ENCODE assay signal across 18 cellular contexts in the genomic region with DNA sequence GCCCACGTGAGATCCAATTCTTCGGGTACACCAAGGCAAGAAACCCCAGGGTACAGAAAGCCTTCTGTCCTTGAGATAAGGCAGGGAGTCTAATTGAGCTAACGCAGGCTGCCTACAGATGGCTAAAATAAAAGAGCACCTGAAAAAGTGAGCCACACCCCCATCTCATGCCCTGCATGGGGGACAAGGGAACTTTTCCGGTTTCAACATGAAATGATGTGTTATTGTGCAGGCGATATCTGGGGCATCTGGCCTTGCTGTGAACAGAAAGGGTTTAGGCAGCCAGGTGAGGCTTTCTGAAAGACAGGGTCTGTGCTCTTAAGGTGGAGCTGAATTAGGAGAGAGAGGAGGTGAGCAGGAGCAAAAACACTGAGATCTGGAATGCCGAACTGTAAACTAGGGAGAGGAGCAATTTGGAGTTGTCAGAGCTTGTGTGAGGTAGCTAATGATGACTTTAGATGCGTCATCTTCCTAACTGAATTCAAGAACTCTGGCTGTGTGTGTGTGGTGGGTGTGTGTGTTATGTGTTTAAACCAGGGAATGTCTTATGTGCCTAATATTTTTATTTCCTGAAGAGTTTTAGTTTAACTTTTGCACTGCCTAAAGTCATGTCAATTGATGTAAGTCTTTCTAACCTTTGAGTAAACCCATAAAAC. TPM values are rescaled to one million over a fixed set of nuclear protein-coding genes. Genes with fewer than 3 reads are reported as not detected.
DNase-seq lines count a peak whose midpoint lies in the region; ATAC-seq, FAIRE-seq and TF ChIP-seq lines count a peak whose summit lies in the region.
"Had no signal": no experiment of that assay in that cellular context is flagged by ENCODE, and none has a peak within 500 bp of the region (broad histone marks: within the 10 kb centered on the region; RNA-seq: fewer than 3 reads in every experiment).

No MANE protein-coding gene starts in this region.

- H3K27me3 ChIP-seq in CD8-positive, alpha-beta T cell (ENCODE audit: insufficient read depth, low read length) = no peaks in the 10 kb centered on the region
- H3K27me3 ChIP-seq in keratinocyte (ENCODE audit: control insufficient read depth, extremely low read depth, insufficient read depth, low read length) (no peaks in the 10 kb centered on the region), upper lobe of left lung (no peaks in the 10 kb centered on the region)
- H3K27me3 ChIP-seq: BLaER1 treated with 17β-estradiol and CSF1 and Interleukin-3, amounts not matched to agents 10 nM and 100 nM; brain microvascular endothelial cell; upper lobe of right lung had no signal

- FAIRE-seq in keratinocyte (lab: Jason Lieb, UNC) = peak; percentile 84

- peak overlapping the region; percentile 32 for H3K27ac ChIP-seq in CD8-positive, alpha-beta T cell (ENCODE audit: low read depth, low read length)
- H3K27ac ChIP-seq in keratinocyte (ENCODE audit: control insufficient read depth, insufficient read depth, low read length) = no peak overlapping the region
- no peak overlapping the region for H3K27ac ChIP-seq in upper lobe of left lung
- H3K27ac ChIP-seq: BLaER1 treated with 17β-estradiol and CSF1 and Interleukin-3, amounts not matched to agents 10 nM and 100 nM; brain microvascular endothelial cell; upper lobe of right lung had no signal

- peaks cover 54% of the 10 kb centered on the region for H3K4me1 ChIP-seq in CD8-positive, alpha-beta T cell (ENCODE audit: insufficient read depth, low read length)
- H3K4me1 ChIP-seq in keratinocyte (ENCODE audit: control insufficient read depth, extremely low read depth, insufficient read depth, low read length) (peaks cover 5% of the 10 kb centered on the region), upper lobe of left lung (peaks cover 0 to 13% (median 6%) of the 10 kb centered on the region in 4 donors)
- H3K4me1 ChIP-seq: upper lobe of right lung had no signal

- H3K9me3 Mint-ChIP-seq in CD8-positive, alpha-beta T cell = no peaks in the 10 kb centered on the region
- no peaks in the 10 kb centered on the region for H3K9me3 Mint-ChIP-seq in activated T-helper 17 cell treated with anti-CD3 and anti-CD28 coated beads, Interleukin-2, amount 50 U/mL, for 72 hours

- no peak overlapping the region for H3K9ac ChIP-seq in keratinocyte (ENCODE audit: control insufficient read depth, extremely low read depth, insufficient read depth, low read length)
- H3K9ac ChIP-seq: BLaER1 treated with 17β-estradiol and CSF1 and Interleukin-3, amounts not matched to agents 10 nM and 100 nM; SK-N-SH had no signal

- no peaks in the 10 kb centered on the region for H3K27me3 Mint-ChIP-seq in CD8-positive, alpha-beta T cell (ENCODE audit: low read depth)
- no peaks in the 10 kb centered on the region for H3K27me3 Mint-ChIP-seq in activated T-helper 17 cell treated with anti-CD3 and anti-CD28 coated beads, Interleukin-2, amount 50 U/mL, for 72 hours

- no peaks in the 10 kb centered on the region for H3K9me1 ChIP-seq in keratinocyte (ENCODE audit: control insufficient read depth, extremely low read depth, insufficient read depth, low read length)

- H3K9me3 ChIP-seq in CD8-positive, alpha-beta T cell (ENCODE audit: low read length) = no peaks in the 10 kb centered on the region
- H3K9me3 ChIP-seq in keratinocyte (ENCODE audit: control insufficient read depth, low read depth, low read length) (no peaks in the 10 kb centered on the region), upper lobe of left lung (no peaks in the 10 kb centered on the region)
- H3K9me3 ChIP-seq: SK-N-SH, upper lobe of right lung had no signal

- TF ChIP-seq EP300 in upper lobe of left lung (IDR thresholded peaks at IDR 0.05) = no peak

- peak overlapping the region; percentile 78 for H2AFZ ChIP-seq in keratinocyte (ENCODE audit: control insufficient read depth, low read length)

- H4K20me1 ChIP-seq in keratinocyte (ENCODE audit: control insufficient read depth, extremely low read depth, insufficient read depth, low read length) = no peaks in the 10 kb centered on the region
- H4K20me1 ChIP-seq: BLaER1 treated with 17β-estradiol and CSF1 and Interleukin-3, amounts not matched to agents 10 nM and 100 nM had no signal

- H3K4me2 ChIP-seq in keratinocyte (ENCODE audit: control insufficient read depth, extremely low read depth, insufficient read depth, low read depth, low read length) = peak overlapping the region; percentile 67
- H3K4me2 ChIP-seq: SK-N-SH had no signal

- no peaks in the 10 kb centered on the region for H3K36me3 Mint-ChIP-seq in CD8-positive, alpha-beta T cell
- H3K36me3 Mint-ChIP-seq in activated T-helper 17 cell treated with anti-CD3 and anti-CD28 coated beads, Interleukin-2, amount 50 U/mL, for 72 hours (ENCODE audit: low read depth) = no peaks in the 10 kb centered on the region

- POLR2A ChIA-PET in CD8-positive, alpha-beta T cell (lab: Charles Lee) = interaction anchor here (1.4 to 5.8 kb wide), 4 partner anchors 16 to 29 kb away, joined by 4 to 75 read pairs (median 6); a partner anchor contains a TSS

- dilution Hi-C loops in keratinocyte (cut with MboI; ENCODE audit: extremely low pct_ligation_motif_present, low sequenced_read_pairs) = loop anchor here (25.0 kb wide), 1 partner anchor 335 kb away; no protein-coding TSS in a partner anchor

- peak overlapping the region; percentile 91 for H3K27ac Mint-ChIP-seq in CD8-positive, alpha-beta T cell
- H3K27ac Mint-ChIP-seq in activated T-helper 17 cell treated with anti-CD3 and anti-CD28 coated beads, Interleukin-2, amount 50 U/mL, for 72 hours = peak overlapping the region; percentile 79

- H3K4me3 Mint-ChIP-seq in CD8-positive, alpha-beta T cell = peak overlapping the region; percentile 76
- peak overlapping the region; percentile 75 for H3K4me3 Mint-ChIP-seq in activated T-helper 17 cell treated with anti-CD3 and anti-CD28 coated beads, Interleukin-2, amount 50 U/mL, for 72 hours

- peak; percentile 20 to 32 for ATAC-seq in activated CD4-positive, CD25-positive, alpha-beta regulatory T cell treated with anti-CD3 and anti-CD28 coated beads, Interleukin-2, amount 50 U/mL, for 24 hours
- peak; percentile 39 for ATAC-seq in CD8-positive, alpha-beta T cell
- ATAC-seq in activated T-helper 17 cell treated with anti-CD3 and anti-CD28 coated beads, Interleukin-2, amount 50 U/mL, for 72 hours (replicated peaks) = peak; percentile 37
- ATAC-seq in upper lobe of left lung (ENCODE audit: low FRiP score in 2 of 2) = no peak
- no peak for ATAC-seq in GM18505 (IDR thresholded peaks at IDR 0.05; ENCODE audit: unreplicated experiment)
- ATAC-seq: left colon had no signal

- no peak for DNase-seq in activated CD4-positive, CD25-positive, alpha-beta regulatory T cell (lab: John Stamatoyannopoulos, UW)
- peak in 3 of 7 experiments; percentile 10 to 65 (median 25) for DNase-seq in CD8-positive, alpha-beta T cell
- DNase-seq in keratinocyte (ENCODE audit: low read depth, low spot score) (no peak), upper lobe of left lung (no peak), HuH-7 (ENCODE audit: low spot score) (no peak)
- DNase-seq: 8988T, brain microvascular endothelial cell, DMS79, hypothalamus, left colon, NCI-H2107, NCI-H774, SK-N-SH, upper lobe of right lung had no signal

- WGBS in upper lobe of left lung, 2 donors = 85 to 92% methylated on average over 7 of the region's 7 CpGs

- H3K4me3 ChIP-seq in CD8-positive, alpha-beta T cell (ENCODE audit: low read depth, low read length) = peak overlapping the region; percentile 47
- H3K4me3 ChIP-seq in keratinocyte (ENCODE audit: control insufficient read depth in 2 of 3, extremely low read depth in 1 of 3, insufficient read depth in 2 of 3, low read depth in 1 of 3, low read length in 3 of 3) (peak overlapping the region in 1 of 3 experiments; percentile 43), upper lobe of left lung (no peak overlapping the region)
- H3K4me3 ChIP-seq: BLaER1 treated with 17β-estradiol and CSF1 and Interleukin-3, amounts not matched to agents 10 nM and 100 nM; upper lobe of right lung had no signal

- peaks cover 52% of the 10 kb centered on the region for H3K4me1 Mint-ChIP-seq in CD8-positive, alpha-beta T cell (ENCODE audit: low read depth)
- peaks cover 44% of the 10 kb centered on the region for H3K4me1 Mint-ChIP-seq in activated T-helper 17 cell treated with anti-CD3 and anti-CD28 coated beads, Interleukin-2, amount 50 U/mL, for 72 hours

- H3K36me3 ChIP-seq in CD8-positive, alpha-beta T cell (ENCODE audit: insufficient read depth, low read length) = no peaks in the 10 kb centered on the region
- H3K36me3 ChIP-seq in keratinocyte (ENCODE audit: control insufficient read depth in 2 of 2, extremely low read depth in 1 of 2, insufficient read depth in 2 of 2, low read length in 2 of 2) = no peaks in the 10 kb centered on the region
- H3K36me3 ChIP-seq in upper lobe of left lung = no peaks in the 10 kb centered on the region
- H3K36me3 ChIP-seq: BLaER1 treated with 17β-estradiol and CSF1 and Interleukin-3, amounts not matched to agents 10 nM and 100 nM; brain microvascular endothelial cell; upper lobe of right lung had no signal

- CTCF ChIA-PET in CD8-positive, alpha-beta T cell (lab: Charles Lee) = interaction anchor here (1.3 to 9.1 kb wide), 6 partner anchors 20 to 67 kb away, joined by 3 to 138 read pairs (median 22); a partner anchor contains a TSS

- no peak for TF ChIP-seq CTCF in CD8-positive, alpha-beta T cell (IDR thresholded peaks at IDR 0.05)
- no peak for TF ChIP-seq CTCF in keratinocyte (optimal IDR thresholded peaks at IDR 0.05 in 1 of 3, IDR thresholded peaks at IDR 0.05 in 1 of 3, conservative IDR thresholded peaks at IDR 0.05 in 1 of 3; ENCODE audit: extremely low read depth in 1 of 3, insufficient read depth in 2 of 3, low read length in 3 of 3)
- no peak for TF ChIP-seq CTCF in upper lobe of left lung (IDR thresholded peaks at IDR 0.05)

- TF ChIP-seq POLR2A in upper lobe of left lung (IDR thresholded peaks at IDR 0.05) (no peak), GM18505 (IDR thresholded peaks at IDR 0.05; ENCODE audit: borderline replicate concordance, extremely low read depth, insufficient read depth, insufficient read length) (no peak)

- H3K79me2 ChIP-seq in keratinocyte (ENCODE audit: control insufficient read depth, insufficient read depth, low read length) = no peaks in the 10 kb centered on the region

- intact Hi-C loops in CD8-positive, alpha-beta T cell (cut with DNase I, micrococcal nuclease) = loop anchor here (1.0 to 5.0 kb wide), 3 partner anchors 20 to 175 kb away; a partner anchor contains a TSS

RNA-seq across cellular contexts. Expression of a gene that starts 20.1 kb away (rescaled TPM):
- total RNA-seq in CD8-positive, alpha-beta T cell = 100 to 1,000 TPM; 492 to 577 TPM
- 1,000 to 10,000 TPM; 1,054 to 1,593 TPM for total RNA-seq in activated T-helper 17 cell treated with anti-CD3 and anti-CD28 coated beads, Interleukin-2, amount 50 U/mL, for 72 hours
- polyA plus RNA-seq in keratinocyte = 500 to 1,063 TPM (median 707 TPM) in 3 replicates
- polyA plus RNA-seq in keratinocyte (2011; ENCODE audit: low read depth) = 176 TPM
- 545 and 798 TPM in 2 replicates for polyA plus RNA-seq in keratinocyte (2011; cell fraction: cytosol; rRNA removed)
- polyA plus RNA-seq in keratinocyte (2011; cell fraction: nucleus; rRNA removed) = 268 and 395 TPM in 2 replicates
- polyA plus RNA-seq in keratinocyte (2012; ENCODE audit: low replicate concordance) = 158 and 613 TPM in 2 replicates
- 128 to 680 TPM (median 293 TPM) in 3 replicates for polyA minus RNA-seq in keratinocyte
- 242 TPM for polyA minus RNA-seq in keratinocyte (2011; cell fraction: cytosol; rRNA and poly(A)+ RNA removed)
- 69.4 and 137 TPM in 2 replicates for polyA minus RNA-seq in keratinocyte (2011; cell fraction: nucleus; rRNA and poly(A)+ RNA removed)
- total RNA-seq in upper lobe of left lung = 100 to 1,000 TPM in 5 of 6 donors, 10 to 100 TPM in 1; 78.6 to 538 (median 297) TPM

Comparison
In these comparisons a context has a peak if more than half of its experiments do, and no peak if none do; other contexts are left out.
1. ATAC-seq: peak in activated CD4-positive, CD25-positive, alpha-beta regulatory T cell treated with anti-CD3 and anti-CD28 coated beads, Interleukin-2, amount 50 U/mL, for 24 hours (2 of 2), CD8-positive, alpha-beta T cell (single experiment) and activated T-helper 17 cell treated with anti-CD3 and anti-CD28 coated beads, Interleukin-2, amount 50 U/mL, for 72 hours (single experiment); none in upper lobe of left lung (0 of 2) and GM18505 (single experiment).